Comparison of ENCODE assay signal across 19 cellular contexts in the genomic region with DNA sequence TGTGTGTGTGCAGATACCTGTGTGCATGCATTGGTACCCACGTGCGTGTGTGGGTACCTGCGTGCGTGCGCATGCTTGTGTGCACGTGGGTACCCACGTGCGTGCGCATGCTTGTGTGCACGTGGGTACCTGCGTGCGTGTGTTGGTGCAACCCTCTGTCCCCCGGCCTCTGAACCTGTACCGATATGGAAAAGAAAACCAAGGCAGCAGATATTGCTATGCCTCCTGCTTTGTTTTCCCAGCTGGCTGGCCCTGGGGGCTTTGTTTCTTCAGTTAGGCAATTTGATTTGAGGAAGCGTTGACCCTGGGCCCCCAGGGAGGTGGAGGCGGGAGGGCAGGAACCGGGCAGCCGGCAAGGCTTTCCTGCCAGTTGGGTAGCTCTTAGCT. TPM values are rescaled to one million over a fixed set of nuclear protein-coding genes. Genes with fewer than 3 reads are reported as not detected.
DNase-seq lines count a peak whose midpoint lies in the region; ATAC-seq, FAIRE-seq and TF ChIP-seq lines count a peak whose summit lies in the region.
"Had no signal": no experiment of that assay in that cellular context is flagged by ENCODE, and none has a peak within 500 bp of the region (broad histone marks: within the 10 kb centered on the region; RNA-seq: fewer than 3 reads in every experiment).

No MANE protein-coding gene starts in this region.

- H3K36me3 ChIP-seq in endothelial cell of umbilical vein (ENCODE audit: control insufficient read depth in 2 of 2, extremely low read depth in 1 of 2, insufficient read depth in 2 of 2, low read length in 2 of 2) (no peaks in the 10 kb centered on the region), brain microvascular endothelial cell (replicated peaks) (no peaks in the 10 kb centered on the region)
- H3K36me3 ChIP-seq: sigmoid colon, vagina had no signal

- H3K9ac ChIP-seq in endothelial cell of umbilical vein (replicated peaks; ENCODE audit: extremely low read depth, insufficient read depth, low read length): no peak overlapping the region

- DNase-seq in LNCaP clone FGC (ENCODE audit: low read depth) (no peak), endothelial cell of umbilical vein (ENCODE audit: low read depth, low spot score) (peak; percentile 12), NCI-H1048 (lab: John Stamatoyannopoulos, UW) (no peak), brain microvascular endothelial cell (no peak)
- DNase-seq in natural killer cell treated with Interleukin-12 subunit alpha and Interleukin-12 subunit beta and Interleukin-15 and Interleukin-18, amount 100 ng/mL, for 72 hours (ENCODE audit: low spot score): no peak
- DNase-seq: activated CD8-positive, alpha-beta memory T cell treated with anti-CD3 and anti-CD28 coated beads, Interleukin-2, amount 50 U/mL, for 4 hours; activated naive CD8-positive, alpha-beta T cell treated with anti-CD3 and anti-CD28 coated beads, Interleukin-2, amount 10 ng/mL, durations not matched to agents 7 days and 5 days; central memory CD4-positive, alpha-beta T cell; left cardiac atrium; NCI-H1694; NCI-H510A treated with DMSO at 0.1 percent for 48 hours; sigmoid colon; stimulated activated naive CD4-positive, alpha-beta T cell; T-helper 1 cell had no signal

- H2AFZ ChIP-seq in endothelial cell of umbilical vein (ENCODE audit: low read depth, low read length): no peak overlapping the region

- ATAC-seq in natural killer cell treated with Interleukin-12 subunit alpha and Interleukin-12 subunit beta and Interleukin-15 and Interleukin-18, amount 100 ng/mL, for 72 hours: no peak
- ATAC-seq in HG03039 (IDR thresholded peaks at IDR 0.05; ENCODE audit: unreplicated experiment) (no peak), HG03097 (IDR thresholded peaks at IDR 0.05; ENCODE audit: low FRiP score, unreplicated experiment) (no peak)
- ATAC-seq: activated CD4-positive, CD25-positive, alpha-beta regulatory T cell treated with anti-CD3 and anti-CD28 coated beads, Interleukin-2, amount 50 U/mL, for 24 hours; left cardiac atrium had no signal

- H3K4me1 Mint-ChIP-seq in natural killer cell treated with Interleukin-12 subunit alpha and Interleukin-12 subunit beta and Interleukin-15 and Interleukin-18, amount 100 ng/mL, for 72 hours (ENCODE audit: low read depth in 2 of 2): peaks cover 61 to 63% of the 10 kb centered on the region in 2 donors

- H3K9me3 Mint-ChIP-seq in natural killer cell treated with Interleukin-12 subunit alpha and Interleukin-12 subunit beta and Interleukin-15 and Interleukin-18, amount 100 ng/mL, for 72 hours: no peaks in the 10 kb centered on the region
- H3K9me3 Mint-ChIP-seq: activated naive CD8-positive, alpha-beta T cell treated with anti-CD3 and anti-CD28 coated beads, Interleukin-2, amount 10 ng/mL, durations not matched to agents 7 days and 5 days had no signal

- no peak overlapping the region for H3K4me2 ChIP-seq in endothelial cell of umbilical vein (ENCODE audit: insufficient read depth, low read length)

- POLR2A ChIA-PET in endothelial cell of umbilical vein (lab: Charles Lee): no interaction called here

- no peaks in the 10 kb centered on the region for H3K9me3 ChIP-seq in endothelial cell of umbilical vein (replicated peaks; ENCODE audit: control insufficient read depth, insufficient read depth, low read length)
- H3K9me3 ChIP-seq: sigmoid colon, vagina had no signal

- BruUV-seq in endothelial cell of umbilical vein (replicated peaks; lab: Mats Ljungman, UMichigan): no TSS peak

- no peak for TF ChIP-seq CTCF in C4-2B (conservative IDR thresholded peaks at IDR 0.05)
- no peak for TF ChIP-seq CTCF in LNCaP clone FGC (IDR thresholded peaks at IDR 0.05; ENCODE audit: control insufficient read depth, extremely low read depth, insufficient read depth)
- no peak for TF ChIP-seq CTCF in endothelial cell of umbilical vein (IDR thresholded peaks at IDR 0.05; ENCODE audit: extremely low read depth in 1 of 2, insufficient read depth in 1 of 2, low read depth in 1 of 2, low read length in 2 of 2)
- TF ChIP-seq CTCF in brain microvascular endothelial cell (IDR thresholded peaks at IDR 0.05; ENCODE audit: low read depth, low read length, missing control alignments): no peak

- no peaks in the 10 kb centered on the region for H3K27me3 Mint-ChIP-seq in natural killer cell treated with Interleukin-12 subunit alpha and Interleukin-12 subunit beta and Interleukin-15 and Interleukin-18, amount 100 ng/mL, for 72 hours
- H3K27me3 Mint-ChIP-seq: activated naive CD8-positive, alpha-beta T cell treated with anti-CD3 and anti-CD28 coated beads, Interleukin-2, amount 10 ng/mL, durations not matched to agents 7 days and 5 days had no signal

- in situ Hi-C loops in brain microvascular endothelial cell (cut with HindIII; ENCODE audit: low pct_ligation_motif_present, low sequenced_read_pairs): no loop called here

- H3K27ac Mint-ChIP-seq in natural killer cell treated with Interleukin-12 subunit alpha and Interleukin-12 subunit beta and Interleukin-15 and Interleukin-18, amount 100 ng/mL, for 72 hours: peak overlapping the region; percentile 26 to 34
- H3K27ac Mint-ChIP-seq: activated naive CD8-positive, alpha-beta T cell treated with anti-CD3 and anti-CD28 coated beads, Interleukin-2, amount 10 ng/mL, durations not matched to agents 7 days and 5 days had no signal

- dilution Hi-C loops in endothelial cell of umbilical vein (cut with MboI; ENCODE audit: extremely low pct_ligation_motif_present, low sequenced_read_pairs): no loop called here

- peak overlapping the region; percentile 9; the same call in 1 of the 2 replicates for H3K4me3 ChIP-seq in LNCaP clone FGC (ENCODE audit: low read depth, low read length)
- H3K4me3 ChIP-seq in endothelial cell of umbilical vein (replicated peaks in 1 of 3; ENCODE audit: insufficient read depth in 1 of 3, low read depth in 1 of 3, low read length in 3 of 3): no peak overlapping the region
- no peak overlapping the region for H3K4me3 ChIP-seq in brain microvascular endothelial cell (ENCODE audit: low read depth, low read length)
- H3K4me3 ChIP-seq: sigmoid colon, vagina had no signal

- FAIRE-seq in endothelial cell of umbilical vein (lab: Jason Lieb, UNC): no peak

- H3K4me1 ChIP-seq in endothelial cell of umbilical vein (ENCODE audit: control insufficient read depth, extremely low read depth, insufficient read depth, low read length): peaks cover 17% of the 10 kb centered on the region
- H3K4me1 ChIP-seq: vagina had no signal

- CTCF ChIA-PET in endothelial cell of umbilical vein (lab: Charles Lee): no interaction called here

- TF ChIP-seq POLR2A in endothelial cell of umbilical vein (IDR thresholded peaks at IDR 0.05; ENCODE audit: low read depth, low read length): no peak

- no peaks in the 10 kb centered on the region for H4K20me1 ChIP-seq in endothelial cell of umbilical vein (replicated peaks; ENCODE audit: control insufficient read depth, extremely low read depth, insufficient read depth, low read length)

- H3K27me3 ChIP-seq in endothelial cell of umbilical vein (ENCODE audit: control insufficient read depth in 2 of 2, insufficient read depth in 2 of 2, low read length in 2 of 2) (peaks cover 0 to 3% of the 10 kb centered on the region in 2 experiments), brain microvascular endothelial cell (replicated peaks) (peaks cover 9% of the 10 kb centered on the region)
- H3K27me3 ChIP-seq: sigmoid colon, vagina had no signal

- peaks cover 5% of the 10 kb centered on the region for H3K36me3 Mint-ChIP-seq in natural killer cell treated with Interleukin-12 subunit alpha and Interleukin-12 subunit beta and Interleukin-15 and Interleukin-18, amount 100 ng/mL, for 72 hours

- no peaks in the 10 kb centered on the region for H3K79me2 ChIP-seq in endothelial cell of umbilical vein (ENCODE audit: control insufficient read depth, insufficient read depth, low read length)

- no peaks in the 10 kb centered on the region for H3K9me1 ChIP-seq in endothelial cell of umbilical vein (replicated peaks; ENCODE audit: control insufficient read depth, extremely low read depth, insufficient read depth, low read length)

- intact Hi-C loops in endothelial cell of umbilical vein (cut with micrococcal nuclease): no loop called here

- H3K4me3 Mint-ChIP-seq in natural killer cell treated with Interleukin-12 subunit alpha and Interleukin-12 subunit beta and Interleukin-15 and Interleukin-18, amount 100 ng/mL, for 72 hours: no peak overlapping the region
- H3K4me3 Mint-ChIP-seq: activated naive CD8-positive, alpha-beta T cell treated with anti-CD3 and anti-CD28 coated beads, Interleukin-2, amount 10 ng/mL, durations not matched to agents 7 days and 5 days had no signal

- peak overlapping the region; percentile 71 for H3K27ac ChIP-seq in C4-2B
- H3K27ac ChIP-seq in endothelial cell of umbilical vein (ENCODE audit: insufficient read depth, low read depth, low read length): no peak overlapping the region
- H3K27ac ChIP-seq in brain microvascular endothelial cell: no peak overlapping the region
- H3K27ac ChIP-seq: sigmoid colon, vagina had no signal

TF ChIP-seq in endothelial cell of umbilical vein, 7 proteins besides CTCF, POLR2A, EP300 and RAD21:
- TF ChIP-seq POLR2AphosphoS5 (IDR thresholded peaks at IDR 0.05; ENCODE audit: insufficient read depth, low read depth, low read length) (no peak), FOS (IDR thresholded peaks at IDR 0.05; ENCODE audit: borderline replicate concordance, insufficient read depth, low read length) (no peak), GATA2 (IDR thresholded peaks at IDR 0.05; ENCODE audit: insufficient read depth, insufficient read length, low read depth, low read length) (no peak), MAX (IDR thresholded peaks at IDR 0.05; ENCODE audit: insufficient read depth, insufficient read length) (peak; percentile 49), EZH2 (IDR thresholded peaks at IDR 0.05; ENCODE audit: borderline replicate concordance, low read depth, low read length, severe bottlenecking) (no peak)

RNA-seq across cellular contexts. Expression of gene SORL1, which starts 26.8 kb away (rescaled TPM):
- total RNA-seq in endothelial cell of umbilical vein: 0.16 and 0.31 TPM in 2 replicates
- 0.10 and 0.17 TPM in 2 replicates for polyA plus RNA-seq in endothelial cell of umbilical vein
- polyA plus RNA-seq in endothelial cell of umbilical vein (2011; cell fraction: cytosol; rRNA removed): 0.04 and 0.05 TPM in 2 replicates
- 0.20 and 0.81 TPM in 2 replicates for polyA plus RNA-seq in endothelial cell of umbilical vein (2011; cell fraction: nucleus; rRNA removed)
- polyA plus RNA-seq in endothelial cell of umbilical vein (2012): 0.08 and 0.15 TPM in 2 replicates
- polyA minus RNA-seq in endothelial cell of umbilical vein: 0.27 and 0.83 TPM in 2 replicates
- 5.1 TPM for polyA minus RNA-seq in endothelial cell of umbilical vein (2011; cell fraction: cytosol; rRNA and poly(A)+ RNA removed)
- polyA minus RNA-seq in endothelial cell of umbilical vein (2011; cell fraction: nucleus; rRNA and poly(A)+ RNA removed): 0.34 TPM in 2 replicates
- 10 to 100 TPM; 26.8 to 45.5 TPM for total RNA-seq in natural killer cell treated with Interleukin-12 subunit alpha and Interleukin-12 subunit beta and Interleukin-15 and Interleukin-18, amount 100 ng/mL, for 72 hours

Comparison
In these comparisons a context has a peak if more than half of its experiments do, and no peak if none do; other contexts are left out.
1. RNA of gene SORL1, which starts 26.8 kb away (total RNA-seq): 26.8 to 45.5 TPM in natural killer cell treated with Interleukin-12 subunit alpha and Interleukin-12 subunit beta and Interleukin-15 and Interleukin-18, amount 100 ng/mL, for 72 hours; 0.16 to 0.31 TPM in endothelial cell of umbilical vein; every median in the first group is over 10 times any median in the second.